Comparison of ENCODE assay signal across 21 cellular contexts in genomic region chr17:12721581-12721980, GRCh38. TPM values are rescaled to one million over a fixed set of nuclear protein-coding genes. Genes with fewer than 3 reads are reported as not detected.
"Had no signal": no experiment of that assay in that cellular context is flagged by ENCODE, and none has a peak within 500 bp of the region (broad histone marks: within the 10 kb centered on the region; RNA-seq: fewer than 3 reads in every experiment).

No MANE protein-coding gene starts in this region.

- H3K36me3 Mint-ChIP-seq: immature natural killer cell; naive thymus-derived CD8-positive, alpha-beta T cell; stimulated activated memory B cell treated with anti-CD40 and anti-IgM and Interleukin-4, amounts not matched to agents 10 μg/mL and 1 μg/mL and 100 μg/mL, for 72 hours had no signal

- H3K27ac ChIP-seq: lower lobe of right lung, prostate gland had no signal

- H3K36me3 ChIP-seq: lower lobe of right lung, prostate gland had no signal

- H3K27me3 ChIP-seq: sigmoid colon had no signal

- H3K9me3 Mint-ChIP-seq: stimulated activated memory B cell treated with anti-CD40 and anti-IgM and Interleukin-4, amounts not matched to agents 10 μg/mL and 1 μg/mL and 100 μg/mL, for 72 hours had no signal

- H3K9me3 ChIP-seq: lower lobe of right lung, prostate gland, sigmoid colon had no signal

- H3K4me3 Mint-ChIP-seq: effector memory CD8-positive, alpha-beta T cell; immature natural killer cell; naive thymus-derived CD8-positive, alpha-beta T cell; nephron progenitor cell; stimulated activated memory B cell treated with anti-CD40 and anti-IgM and Interleukin-4, amounts not matched to agents 10 μg/mL and 1 μg/mL and 100 μg/mL, for 72 hours had no signal

- H3K4me1 ChIP-seq: lower lobe of right lung, prostate gland had no signal

- DNase-seq: cortex of kidney; effector memory CD8-positive, alpha-beta T cell; erythroblast; hypothalamus; immature natural killer cell; islet precursor cell; kidney glomerular epithelial cell; left colon; left ventricle myocardium superior; lower lobe of right lung; naive thymus-derived CD8-positive, alpha-beta T cell; nephron progenitor cell; nucleus accumbens; right cardiac atrium; sigmoid colon; stimulated activated CD4-positive, alpha-beta T cell treated with anti-CD3 and anti-CD28 coated beads, Interleukin-2, amount 100 ng/mL, for 24 hours; stimulated activated CD4-positive, alpha-beta T cell treated with anti-CD3 and anti-CD28 coated beads, Interleukin-4, amount 100 ng/mL, for 24 hours; stimulated activated naive CD8-positive, alpha-beta T cell treated with anti-CD3 and anti-CD28 coated beads, Interleukin-15, Interleukin-2, amounts not matched to agents 100 U/mL and 50 U/mL, for 24 hours; trophoblast cell had no signal

- ATAC-seq: effector memory CD8-positive, alpha-beta T cell; left colon; lower lobe of right lung; naive thymus-derived CD8-positive, alpha-beta T cell; stimulated activated memory B cell treated with anti-CD40 and anti-IgM and Interleukin-4, amounts not matched to agents 10 μg/mL and 1 μg/mL and 100 μg/mL, for 72 hours; stimulated activated naive CD8-positive, alpha-beta T cell treated with anti-CD3 and anti-CD28 coated beads, Interleukin-15, Interleukin-2, amounts not matched to agents 100 U/mL and 50 U/mL, for 24 hours had no signal

- H3K4me1 Mint-ChIP-seq: immature natural killer cell; naive thymus-derived CD8-positive, alpha-beta T cell; stimulated activated memory B cell treated with anti-CD40 and anti-IgM and Interleukin-4, amounts not matched to agents 10 μg/mL and 1 μg/mL and 100 μg/mL, for 72 hours had no signal

- H3K27ac Mint-ChIP-seq: effector memory CD8-positive, alpha-beta T cell; immature natural killer cell; naive thymus-derived CD8-positive, alpha-beta T cell; nephron progenitor cell; stimulated activated memory B cell treated with anti-CD40 and anti-IgM and Interleukin-4, amounts not matched to agents 10 μg/mL and 1 μg/mL and 100 μg/mL, for 72 hours had no signal

- H3K4me3 ChIP-seq: lower lobe of right lung, prostate gland, sigmoid colon had no signal

RNA-seq across cellular contexts. Expression of gene MYOCD, which starts 55.9 kb away (rescaled TPM):
- total RNA-seq: naive thymus-derived CD8-positive, alpha-beta T cell had no signal
- polyA plus RNA-seq: immature natural killer cell; naive thymus-derived CD8-positive, alpha-beta T cell had no signal
